In the genomic region with DNA sequence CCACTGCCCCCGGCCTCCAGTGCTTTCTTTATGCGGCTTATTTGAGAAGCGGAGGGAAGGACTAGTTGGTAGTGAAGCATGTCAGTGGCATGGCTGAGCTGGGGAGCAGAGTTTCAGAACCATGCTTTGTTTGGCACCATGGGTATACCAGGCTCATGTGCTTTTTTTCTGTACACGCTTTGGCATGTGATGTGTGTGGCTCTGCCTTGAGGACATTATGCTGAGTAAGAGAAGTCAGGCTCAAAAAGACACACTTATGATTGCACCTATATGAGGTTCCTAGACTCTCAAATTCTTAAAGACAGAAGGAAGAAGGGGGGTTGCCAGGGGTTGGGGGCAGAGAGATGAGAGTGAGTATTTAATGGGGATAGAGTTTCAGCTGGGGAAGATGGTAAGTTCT, we compare ENCODE assay signal across 28 cellular contexts. TPM values are rescaled to one million over a fixed set of nuclear protein-coding genes. Genes with fewer than 3 reads are reported as not detected.
DNase-seq lines count a peak whose midpoint lies in the region; ATAC-seq and TF ChIP-seq lines count a peak whose summit lies in the region.
"Had no signal": no experiment of that assay in that cellular context is flagged by ENCODE, and none has a peak within 500 bp of the region (broad histone marks: within the 10 kb centered on the region; RNA-seq: fewer than 3 reads in every experiment).

No MANE protein-coding gene starts in this region.

- H3K9me2 ChIP-seq in GM23338 (ENCODE audit: insufficient read depth), result no peaks in the 10 kb centered on the region

- TF ChIP-seq CTCF in GM23338 (conservative IDR thresholded peaks at IDR 0.05; ENCODE audit: low read depth in 2 of 2) (no peak), brain (conservative IDR thresholded peaks at IDR 0.05) (no peak), neutrophil (IDR thresholded peaks at IDR 0.05) (no peak)

- peaks cover 90% of the 10 kb centered on the region for H4K20me1 ChIP-seq in GM23338 (replicated peaks; ENCODE audit: insufficient read depth)

- peak overlapping the region; percentile 43; the same call in 1 of the 2 replicates for H3K4me2 ChIP-seq in GM23338
- H3K4me2 ChIP-seq: A549 had no signal

- peaks cover 100% of the 10 kb centered on the region for H3K79me2 ChIP-seq in GM23338 (replicated peaks; ENCODE audit: insufficient read depth)

- intact Hi-C loops in activated CD4-positive, alpha-beta memory T cell treated with anti-CD3 and anti-CD28 coated beads for 36 hours (cut with micrococcal nuclease), result no loop called here

- H3K36me3 Mint-ChIP-seq in activated CD4-positive, alpha-beta memory T cell treated with anti-CD3 and anti-CD28 coated beads for 36 hours, result peaks cover 3% of the 10 kb centered on the region
- H3K36me3 Mint-ChIP-seq in activated CD4-positive, alpha-beta memory T cell treated with anti-CD3 and anti-CD28 coated beads, Interleukin-2, amount 10 ng/mL, durations not matched to agents 7 days and 5 days (ENCODE audit: low read depth), result peaks cover 15% of the 10 kb centered on the region
- H3K36me3 Mint-ChIP-seq in GM23338 (ENCODE audit: low read depth), result peaks cover 8% of the 10 kb centered on the region; the same call in 1 of the 3 replicates
- peaks cover 14% of the 10 kb centered on the region for H3K36me3 Mint-ChIP-seq in brain

- peaks cover 78% of the 10 kb centered on the region for H3K4me1 Mint-ChIP-seq in activated CD4-positive, alpha-beta memory T cell treated with anti-CD3 and anti-CD28 coated beads for 36 hours (ENCODE audit: low read depth)
- H3K4me1 Mint-ChIP-seq in activated CD4-positive, alpha-beta memory T cell treated with anti-CD3 and anti-CD28 coated beads, Interleukin-2, amount 10 ng/mL, durations not matched to agents 7 days and 5 days, result peaks cover 10% of the 10 kb centered on the region
- peaks cover 47% of the 10 kb centered on the region for H3K4me1 Mint-ChIP-seq in GM23338
- H3K4me1 Mint-ChIP-seq in brain, result peaks cover 36% of the 10 kb centered on the region

- H3K4me1 ChIP-seq in GM23338 (ENCODE audit: insufficient read depth) (peaks cover 33% of the 10 kb centered on the region), neutrophil (ENCODE audit: control insufficient read depth in 1 of 2, insufficient read depth in 1 of 2, low read depth in 1 of 2, low read length in 1 of 2) (peaks cover 19 to 20% of the 10 kb centered on the region in 2 experiments)
- H3K4me1 ChIP-seq: A549 had no signal

- H3K9me3 ChIP-seq in neutrophil, result no peaks in the 10 kb centered on the region
- H3K9me3 ChIP-seq: A549, mucosa of descending colon had no signal

- no peak overlapping the region for H3K4me3 Mint-ChIP-seq in activated CD4-positive, alpha-beta memory T cell treated with anti-CD3 and anti-CD28 coated beads for 36 hours
- H3K4me3 Mint-ChIP-seq in activated CD4-positive, alpha-beta memory T cell treated with anti-CD3 and anti-CD28 coated beads, Interleukin-2, amount 10 ng/mL, durations not matched to agents 7 days and 5 days, result no peak overlapping the region
- H3K4me3 Mint-ChIP-seq in GM23338 (no peak overlapping the region; the same call in 2 of the 3 replicates), brain (no peak overlapping the region)
- H3K4me3 Mint-ChIP-seq: B cell; T-helper 2 cell treated with Interferon-gamma antibody and Interleukin-4, amounts not matched to agents 5 μg/mL and 100 μg/mL, for 36 hours had no signal

- 0 out of 2 replicates have a peak, but pooled peaks cover 8% of the 10 kb centered on the region for H3F3A ChIP-seq in GM23338 (replicated peaks; ENCODE audit: low read depth)

- DNase-seq in activated CD4-positive, alpha-beta memory T cell treated with anti-CD3 and anti-CD28 coated beads for 36 hours, result no peak
- DNase-seq in activated CD4-positive, alpha-beta memory T cell treated with anti-CD3 and anti-CD28 coated beads, Interleukin-2, amount 10 ng/mL, durations not matched to agents 7 days and 5 days, result no peak
- DNase-seq in GM23338 (ENCODE audit: low spot score) (no peak), NCI-H446 (lab: John Stamatoyannopoulos, UW) (no peak)
- DNase-seq in stimulated activated CD4-positive, alpha-beta T cell treated with anti-CD3 and anti-CD28 coated beads, Interleukin-2, amount 100 ng/mL, for 48 hours, result no peak
- DNase-seq: activated CD4-positive, alpha-beta T cell treated with anti-CD3 and anti-CD28 coated beads, Interleukin-2, amount 50 U/mL, for 48 hours; activated T-cell treated with anti-CD3 and anti-CD28 coated beads, Interleukin-2, amount 50 U/mL, for 48 hours; effector CD4-positive, alpha-beta T cell; foreskin keratinocyte; hypothalamus; Karpas-422; mucosa of descending colon; NCI-H1048; NCI-H187 treated with DMSO at 0.1 percent for 48 hours; NCI-H510A treated with DMSO at 0.1 percent for 48 hours; occipital lobe; retina; stimulated activated CD4-positive, alpha-beta T cell treated with anti-CD3 and anti-CD28 coated beads, Interleukin-4, amount 100 ng/mL, for 4 hours; substantia nigra had no signal

- no peaks in the 10 kb centered on the region for H3K36me3 ChIP-seq in GM23338 (ENCODE audit: insufficient read depth)
- H3K36me3 ChIP-seq in neutrophil, result no peaks in the 10 kb centered on the region

- peak overlapping the region; percentile 15 for H3K27ac Mint-ChIP-seq in activated CD4-positive, alpha-beta memory T cell treated with anti-CD3 and anti-CD28 coated beads for 36 hours
- no peak overlapping the region for H3K27ac Mint-ChIP-seq in activated CD4-positive, alpha-beta memory T cell treated with anti-CD3 and anti-CD28 coated beads, Interleukin-2, amount 10 ng/mL, durations not matched to agents 7 days and 5 days
- H3K27ac Mint-ChIP-seq in GM23338 (peak overlapping the region; percentile 8; the same call in 1 of the 2 replicates), brain (peak overlapping the region in 3 of 5 experiments; percentile 26 to 80 (median 43))
- H3K27ac Mint-ChIP-seq: B cell; T-helper 2 cell treated with Interferon-gamma antibody and Interleukin-4, amounts not matched to agents 5 μg/mL and 100 μg/mL, for 36 hours had no signal

- no peak overlapping the region for H2AFZ ChIP-seq in GM23338

- H3K27ac ChIP-seq in GM23338 (ENCODE audit: low read depth) (0 out of 2 replicates have a peak overlapping the region, but pooled peaks have one; percentile 77), neutrophil (peak overlapping the region; percentile 80)
- H3K27ac ChIP-seq: A549, foreskin keratinocyte, SK-N-MC, VCaP had no signal

- H3K9me3 Mint-ChIP-seq in activated CD4-positive, alpha-beta memory T cell treated with anti-CD3 and anti-CD28 coated beads for 36 hours, result no peaks in the 10 kb centered on the region
- H3K9me3 Mint-ChIP-seq in activated CD4-positive, alpha-beta memory T cell treated with anti-CD3 and anti-CD28 coated beads, Interleukin-2, amount 10 ng/mL, durations not matched to agents 7 days and 5 days, result no peaks in the 10 kb centered on the region
- no peaks in the 10 kb centered on the region for H3K9me3 Mint-ChIP-seq in GM23338
- peaks cover 0 to 2% (median 0%) of the 10 kb centered on the region in 5 experiments for H3K9me3 Mint-ChIP-seq in brain
- H3K9me3 Mint-ChIP-seq: activated naive CD4-positive, alpha-beta T cell treated with anti-CD3 and anti-CD28 coated beads, Interleukin-2, amount 50 U/mL, for 72 hours; T-helper 2 cell treated with Interferon-gamma antibody and Interleukin-4, amounts not matched to agents 5 μg/mL and 100 μg/mL, for 36 hours had no signal

- no peak overlapping the region for H3K4me3 ChIP-seq in GM23338
- no peak overlapping the region for H3K4me3 ChIP-seq in neutrophil (ENCODE audit: low read depth in 1 of 2, low read length in 1 of 2)
- H3K4me3 ChIP-seq: A549, mucosa of descending colon, SK-N-MC had no signal

- POLR2A ChIA-PET in activated CD4-positive, alpha-beta memory T cell treated with anti-CD3 and anti-CD28 coated beads for 36 hours (lab: Charles Lee), result no interaction called here
- POLR2A ChIA-PET in activated CD4-positive, alpha-beta memory T cell treated with anti-CD3 and anti-CD28 coated beads, Interleukin-2, amount 10 ng/mL, durations not matched to agents 7 days and 5 days (lab: Charles Lee), result interaction anchor here (1.2 kb wide), 1 partner anchor 20 kb away, joined by 4 read pairs; no protein-coding TSS in a partner anchor

- H3K27me3 ChIP-seq in GM23338 (ENCODE audit: insufficient read depth) (no peaks in the 10 kb centered on the region), neutrophil (no peaks in the 10 kb centered on the region)
- H3K27me3 ChIP-seq: foreskin keratinocyte had no signal

- no peaks in the 10 kb centered on the region for H3K27me3 Mint-ChIP-seq in activated CD4-positive, alpha-beta memory T cell treated with anti-CD3 and anti-CD28 coated beads for 36 hours
- H3K27me3 Mint-ChIP-seq in activated CD4-positive, alpha-beta memory T cell treated with anti-CD3 and anti-CD28 coated beads, Interleukin-2, amount 10 ng/mL, durations not matched to agents 7 days and 5 days, result no peaks in the 10 kb centered on the region
- H3K27me3 Mint-ChIP-seq in GM23338 (ENCODE audit: insufficient read depth, low read depth, poor library complexity) (peaks cover 10% of the 10 kb centered on the region), brain (no peaks in the 10 kb centered on the region)
- H3K27me3 Mint-ChIP-seq: B cell had no signal

- CTCF ChIA-PET in activated CD4-positive, alpha-beta memory T cell treated with anti-CD3 and anti-CD28 coated beads for 36 hours (lab: Charles Lee), result no interaction called here
- CTCF ChIA-PET in activated CD4-positive, alpha-beta memory T cell treated with anti-CD3 and anti-CD28 coated beads, Interleukin-2, amount 10 ng/mL, durations not matched to agents 7 days and 5 days (lab: Charles Lee), result no interaction called here

- ATAC-seq in GM23338 (no peak), GM19452 (IDR thresholded peaks at IDR 0.05; ENCODE audit: unreplicated experiment) (no peak)
- ATAC-seq: A549; activated naive CD4-positive, alpha-beta T cell treated with anti-CD3 and anti-CD28 coated beads, Interleukin-2, amount 50 U/mL, for 72 hours; foreskin keratinocyte; mucosa of descending colon had no signal

TF ChIP-seq in GM23338, 12 proteins besides CTCF, POLR2A, EP300 and RAD21 (continues in another document):
- TF ChIP-seq NANOG (IDR thresholded peaks at IDR 0.05; ENCODE audit: borderline replicate concordance), result no peak
- no peak for TF ChIP-seq POLR2AphosphoS5 (IDR thresholded peaks at IDR 0.05; ENCODE audit: low read depth)
- no peak for TF ChIP-seq EZH2phosphoT487 (IDR thresholded peaks at IDR 0.05; ENCODE audit: unreplicated experiment)

RNA-seq across cellular contexts. Expression of gene GATAD2A, which starts 21.3 kb away (rescaled TPM):
- 100 to 1,000 TPM; 114 TPM for total RNA-seq in activated CD4-positive, alpha-beta memory T cell treated with anti-CD3 and anti-CD28 coated beads for 36 hours
- total RNA-seq in activated CD4-positive, alpha-beta memory T cell treated with anti-CD3 and anti-CD28 coated beads, Interleukin-2, amount 10 ng/mL, durations not matched to agents 7 days and 5 days, result 100 to 1,000 TPM; 109 to 113 TPM
- 123 and 151 TPM in 2 replicates for total RNA-seq in GM23338 (2014; rRNA removed; shearing (Covaris generic))
- polyA plus RNA-seq in GM23338 (2016; fragmentation: Nextera tagmentation; extraction: Ambion mirVana) (40.0 and 49.2 TPM in 2 replicates), brain (ENCODE audit: insufficient read depth, low read depth, low replicate concordance) (40.0 TPM)
